In genomic region chr17:74429604-74430384, GRCh38 we compare ENCODE assay signal across 8 cellular contexts. TPM values are rescaled to one million over a fixed set of nuclear protein-coding genes. Genes with fewer than 3 reads are reported as not detected.
A peak's percentile ranks its signal among the peaks of the same experiment; 100 is the strongest.
DNase-seq lines count a peak whose midpoint lies in the region; ATAC-seq and TF ChIP-seq lines count a peak whose summit lies in the region.

No MANE protein-coding gene starts in this region.

- peak overlapping the region; percentile 97 for H2BK15ac ChIP-seq in neuronal stem cell (ENCODE audit: low read length)

- peak overlapping the region; percentile 87 for H2AFZ ChIP-seq in neuronal stem cell (ENCODE audit: low read length)

- H3K4me1 Mint-ChIP-seq in endothelial cell (ENCODE audit: unreplicated experiment) = peaks cover 25% of the 10 kb centered on the region
- peaks cover 16% of the 10 kb centered on the region for H3K4me1 Mint-ChIP-seq in activated T-cell treated with anti-CD3 and anti-CD28 coated beads, Interleukin-2, amount 50 U/mL, for 4 hours (ENCODE audit: low read depth)

- peak overlapping the region; percentile 92 for H2BK120ac ChIP-seq in neuronal stem cell (ENCODE audit: low read depth, low read length)

- H3K4me3 Mint-ChIP-seq in endothelial cell (ENCODE audit: unreplicated experiment) = peak overlapping the region; percentile 83
- no peak overlapping the region for H3K4me3 Mint-ChIP-seq in activated T-cell treated with anti-CD3 and anti-CD28 coated beads, Interleukin-2, amount 50 U/mL, for 4 hours

- no peaks in the 10 kb centered on the region for H3K36me3 Mint-ChIP-seq in endothelial cell (ENCODE audit: low read depth, unreplicated experiment)
- H3K36me3 Mint-ChIP-seq in activated T-cell treated with anti-CD3 and anti-CD28 coated beads, Interleukin-2, amount 50 U/mL, for 4 hours (ENCODE audit: insufficient read depth) = no peaks in the 10 kb centered on the region

- H3K4me1 ChIP-seq in ES-I3 (ENCODE audit: insufficient read depth, low read length) (peaks cover 30% of the 10 kb centered on the region), neuronal stem cell (ENCODE audit: control insufficient read depth in 2 of 2, insufficient read depth in 1 of 2, low read depth in 1 of 2, low read length in 2 of 2) (peaks cover 19 to 36% of the 10 kb centered on the region in 2 donors)

- peak overlapping the region; percentile 96 for H3K14ac ChIP-seq in neuronal stem cell (ENCODE audit: low read length)

- peak overlapping the region; percentile 83 for H3K27ac Mint-ChIP-seq in endothelial cell (ENCODE audit: unreplicated experiment)

- no peak overlapping the region for H4K8ac ChIP-seq in neuronal stem cell (ENCODE audit: low read depth, low read length)

- DNase-seq in HT-29 (ENCODE audit: low spot score) (peak; percentile 42), endothelial cell (ENCODE audit: low spot score) (no peak), neuronal stem cell (ENCODE audit: low spot score) (no peak), NCI-H128 (lab: John Stamatoyannopoulos, UW; ENCODE audit: unreplicated experiment) (no peak)
- no peak for DNase-seq in stimulated activated CD4-positive, alpha-beta T cell treated with anti-CD3 and anti-CD28 coated beads, Interleukin-1b, Interleukin-23, amount 100 ng/mL, for 48 hours
- DNase-seq in NK-92 treated with Interleukin-12 subunit alpha and Interleukin-12 subunit beta, amount 100 ng/mL, for 24 hours (lab: John Stamatoyannopoulos, UW) = no peak
- DNase-seq in activated T-cell treated with anti-CD3 and anti-CD28 coated beads, Interleukin-2, amount 50 U/mL, for 4 hours = no peak

- peaks cover 9% of the 10 kb centered on the region for H3K79me1 ChIP-seq in neuronal stem cell (ENCODE audit: low read depth, low read length)

- H2BK5ac ChIP-seq in neuronal stem cell (ENCODE audit: low read length) = peak overlapping the region; percentile 93

- H3K27me3 Mint-ChIP-seq in endothelial cell (ENCODE audit: unreplicated experiment) = peaks cover 9% of the 10 kb centered on the region
- peaks cover 62% of the 10 kb centered on the region for H3K27me3 Mint-ChIP-seq in activated T-cell treated with anti-CD3 and anti-CD28 coated beads, Interleukin-2, amount 50 U/mL, for 4 hours (ENCODE audit: low read depth)

- H2BK12ac ChIP-seq in neuronal stem cell (ENCODE audit: low read length) = peak overlapping the region; percentile 96

- H3K4me3 ChIP-seq in neuronal stem cell (ENCODE audit: low read length in 2 of 2) = no peak overlapping the region

- no peak for ATAC-seq in activated T-cell treated with anti-CD3 and anti-CD28 coated beads, Interleukin-2, amount 50 U/mL, for 4 hours

- H3K9me3 ChIP-seq in ES-I3 (ENCODE audit: control insufficient read depth, insufficient read depth, low read length) = no peaks in the 10 kb centered on the region
- H3K9me3 ChIP-seq in neuronal stem cell (replicated peaks in 1 of 2; ENCODE audit: control insufficient read depth in 2 of 2, insufficient read depth in 1 of 2, low read depth in 1 of 2, low read length in 2 of 2) = no peaks in the 10 kb centered on the region

- no CpG with 5 or more reads among the region's 19 CpGs for WGBS in neuronal stem cell (ENCODE audit: extremely low coverage in 2 of 2, insufficient read length in 2 of 2, insufficient replicate concordance in 1 of 2), 2 donors

- H2AK5ac ChIP-seq in neuronal stem cell (ENCODE audit: low read depth, low read length) = peak overlapping the region; percentile 97

- H3K23ac ChIP-seq in neuronal stem cell (ENCODE audit: low read depth, low read length, poor library complexity) = peak overlapping the region; percentile 87

- no peaks in the 10 kb centered on the region for H3K9me3 Mint-ChIP-seq in endothelial cell (ENCODE audit: unreplicated experiment)
- no peaks in the 10 kb centered on the region for H3K9me3 Mint-ChIP-seq in activated T-cell treated with anti-CD3 and anti-CD28 coated beads, Interleukin-2, amount 50 U/mL, for 4 hours

- H3K4me2 ChIP-seq in neuronal stem cell (ENCODE audit: insufficient read depth, low read length, poor library complexity, severe bottlenecking) = peak overlapping the region; percentile 99

- peak overlapping the region; percentile 77 for H3K27ac ChIP-seq in neuronal stem cell (replicated peaks; ENCODE audit: low read length)

- peaks cover 0 to 81% (median 2%) of the 10 kb centered on the region in 3 experiments for H3K27me3 ChIP-seq in neuronal stem cell (ENCODE audit: control insufficient read depth in 3 of 3, insufficient read depth in 3 of 3, low read depth in 1 of 3, low read length in 3 of 3)

- peak overlapping the region; percentile 86 for H3K9ac ChIP-seq in ES-I3 (ENCODE audit: low read depth, low read length)
- H3K9ac ChIP-seq in neuronal stem cell (ENCODE audit: low read depth, low read length, poor library complexity) = peak overlapping the region; percentile 87

- no peaks in the 10 kb centered on the region for H3K36me3 ChIP-seq in ES-I3 (ENCODE audit: insufficient read depth, low read length)
- H3K36me3 ChIP-seq in neuronal stem cell (replicated peaks in 1 of 2; ENCODE audit: control insufficient read depth in 2 of 2, insufficient read depth in 2 of 2, low read length in 2 of 2) = no peaks in the 10 kb centered on the region

- TF ChIP-seq CTCF in endothelial cell (IDR thresholded peaks at IDR 0.05; ENCODE audit: unreplicated experiment) = no peak

- H3K18ac ChIP-seq in neuronal stem cell (ENCODE audit: low read length) = peak overlapping the region; percentile 100

- peak overlapping the region; percentile 82 for H4K91ac ChIP-seq in neuronal stem cell (ENCODE audit: low read depth, low read length, poor library complexity)

- peak overlapping the region; percentile 78 for H3K4ac ChIP-seq in neuronal stem cell (ENCODE audit: low read length)

RNA-seq across cellular contexts. Expression of gene GPRC5C, which starts 2.1 kb away (rescaled TPM):
- total RNA-seq in HT-29 (2014; rRNA removed; shearing (Covaris generic)) = 145 and 149 TPM in 2 replicates
- 24.7 TPM for total RNA-seq in endothelial cell (ENCODE audit: unreplicated experiment)
- polyA plus RNA-seq in neuronal stem cell (2013, experiment 1 of 2) = 39.2 TPM
- 37.9 TPM for polyA plus RNA-seq in neuronal stem cell (2013, experiment 2 of 2)
- under 1 TPM; 0.49 to 0.76 (median 0.63) TPM for total RNA-seq in activated T-cell treated with anti-CD3 and anti-CD28 coated beads, Interleukin-2, amount 50 U/mL, for 4 hours

RNA-seq across cellular contexts. Expression of gene CD300A, which starts 36.6 kb away (rescaled TPM):
- not detected in 2 replicates for total RNA-seq in HT-29 (2014; rRNA removed; shearing (Covaris generic))
- not detected for total RNA-seq in endothelial cell (ENCODE audit: unreplicated experiment)
- 0.10 TPM for polyA plus RNA-seq in neuronal stem cell (2013, experiment 1 of 2)
- polyA plus RNA-seq in neuronal stem cell (2013, experiment 2 of 2) = 0.04 TPM
- total RNA-seq in activated T-cell treated with anti-CD3 and anti-CD28 coated beads, Interleukin-2, amount 50 U/mL, for 4 hours = 1 to 10 TPM; 1.3 to 2.6 (median 2.1) TPM

Comparison
In these comparisons a context has a peak if more than half of its experiments do, and no peak if none do; other contexts are left out.
1. RNA of gene GPRC5C, which starts 2.1 kb away (total RNA-seq): 145 to 149 TPM in HT-29 and 24.7 TPM in endothelial cell (single experiment); 0.49 to 0.76 TPM in activated T-cell treated with anti-CD3 and anti-CD28 coated beads, Interleukin-2, amount 50 U/mL, for 4 hours; every median in the first group is over 10 times any median in the second.